In the genomic region with DNA sequence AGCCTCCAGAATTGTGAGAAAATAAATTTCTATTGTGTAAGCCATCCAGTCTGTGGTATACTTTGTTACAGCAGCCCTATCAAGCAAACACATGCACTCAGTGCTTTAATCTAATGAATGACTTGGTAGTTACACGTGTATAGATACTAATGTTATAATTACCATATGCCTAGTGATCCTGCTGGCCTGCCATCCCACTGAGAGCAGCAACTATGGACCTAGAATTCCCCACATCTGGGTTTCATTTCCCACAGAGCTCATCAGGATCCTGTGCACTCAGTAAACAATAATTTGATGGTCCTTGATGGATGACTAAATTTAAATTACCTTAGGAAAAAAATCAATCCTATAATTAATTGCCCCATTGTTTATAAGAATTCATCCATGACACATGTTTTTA, we compare ENCODE assay signal across 12 cellular contexts.
A peak's percentile ranks its signal among the peaks of the same experiment; 100 is the strongest.
DNase-seq lines count a peak whose midpoint lies in the region; TF ChIP-seq lines count a peak whose summit lies in the region.
"Had no signal": no experiment of that assay in that cellular context is flagged by ENCODE, and none has a peak within 500 bp of the region (broad histone marks: within the 10 kb centered on the region; RNA-seq: fewer than 3 reads in every experiment).

No MANE protein-coding gene starts in this region.

- H3K27ac Mint-ChIP-seq in nephron progenitor cell = peak overlapping the region; percentile 30
- H3K27ac Mint-ChIP-seq: activated CD8-positive, alpha-beta T cell treated with anti-CD3 and anti-CD28 coated beads, Interleukin-2, amount 10 ng/mL, durations not matched to agents 7 days and 5 days; activated naive CD8-positive, alpha-beta T cell treated with anti-CD3 and anti-CD28 coated beads for 36 hours had no signal

- no peak for TF ChIP-seq CTCF in KMS-11 (conservative IDR thresholded peaks at IDR 0.05; ENCODE audit: low read depth, low read length)
- no peak for TF ChIP-seq CTCF in nephron progenitor cell (IDR thresholded peaks at IDR 0.05)

- H3K27me3 ChIP-seq in ACC112 (ENCODE audit: insufficient read depth, low read length) (no peaks in the 10 kb centered on the region), KMS-11 (ENCODE audit: insufficient read depth, low read depth) (no peaks in the 10 kb centered on the region), SJCRH30 (no peaks in the 10 kb centered on the region)
- H3K27me3 ChIP-seq: BLaER1 treated with 17β-estradiol and CSF1 and Interleukin-3, amounts not matched to agents 10 nM and 100 nM had no signal

- H3K4me1 ChIP-seq in ACC112 (ENCODE audit: control insufficient read depth, insufficient read depth, low read length, unreplicated experiment) (peaks cover 47% of the 10 kb centered on the region), KMS-11 (ENCODE audit: low read depth, poor library complexity, severe bottlenecking) (peaks cover 20% of the 10 kb centered on the region), SJCRH30 (peaks cover 4% of the 10 kb centered on the region; the same call in 1 of the 2 replicates)

- no peaks in the 10 kb centered on the region for H4K20me1 ChIP-seq in KMS-11 (ENCODE audit: insufficient read depth)
- H4K20me1 ChIP-seq: BLaER1 treated with 17β-estradiol and CSF1 and Interleukin-3, amounts not matched to agents 10 nM and 100 nM had no signal

- peak overlapping the region; percentile 14 for H3K4me2 ChIP-seq in KMS-11

- H3K4me3 ChIP-seq in ACC112 (ENCODE audit: low read depth, low read length) (no peak overlapping the region), KMS-11 (IDR thresholded peaks at IDR 0.05; ENCODE audit: insufficient read depth, low read depth, low read length) (no peak overlapping the region), SJCRH30 (no peak overlapping the region)
- H3K4me3 ChIP-seq: BLaER1 treated with 17β-estradiol and CSF1 and Interleukin-3, amounts not matched to agents 10 nM and 100 nM had no signal

- peaks cover 10% of the 10 kb centered on the region for H3K9me3 Mint-ChIP-seq in nephron progenitor cell
- H3K9me3 Mint-ChIP-seq: activated naive CD8-positive, alpha-beta T cell treated with anti-CD3 and anti-CD28 coated beads for 36 hours had no signal

- peaks cover 42% of the 10 kb centered on the region for H3K4me1 Mint-ChIP-seq in nephron progenitor cell
- H3K4me1 Mint-ChIP-seq: activated naive CD8-positive, alpha-beta T cell treated with anti-CD3 and anti-CD28 coated beads for 36 hours had no signal

- no peaks in the 10 kb centered on the region for H3K27me3 Mint-ChIP-seq in nephron progenitor cell (ENCODE audit: low read depth, poor library complexity)

- H3K36me3 ChIP-seq in ACC112 (ENCODE audit: insufficient read depth, low read length) = no peaks in the 10 kb centered on the region
- no peaks in the 10 kb centered on the region for H3K36me3 ChIP-seq in KMS-11 (ENCODE audit: insufficient read depth)
- H3K36me3 ChIP-seq in SJCRH30 = no peaks in the 10 kb centered on the region
- H3K36me3 ChIP-seq: BLaER1 treated with 17β-estradiol and CSF1 and Interleukin-3, amounts not matched to agents 10 nM and 100 nM had no signal

- no peak overlapping the region for H3K4me3 Mint-ChIP-seq in nephron progenitor cell
- H3K4me3 Mint-ChIP-seq: activated CD8-positive, alpha-beta T cell treated with anti-CD3 and anti-CD28 coated beads, Interleukin-2, amount 10 ng/mL, durations not matched to agents 7 days and 5 days; activated naive CD8-positive, alpha-beta T cell treated with anti-CD3 and anti-CD28 coated beads for 36 hours had no signal

- H3K27ac ChIP-seq in ACC112 (ENCODE audit: low read depth, low read length) = peak overlapping the region; percentile 83
- H3K27ac ChIP-seq in KMS-11 = peak overlapping the region; percentile 64
- no peak overlapping the region for H3K27ac ChIP-seq in SJCRH30

- no peaks in the 10 kb centered on the region for H3K36me3 Mint-ChIP-seq in nephron progenitor cell (ENCODE audit: low read depth)
- H3K36me3 Mint-ChIP-seq: activated naive CD8-positive, alpha-beta T cell treated with anti-CD3 and anti-CD28 coated beads for 36 hours; naive B cell had no signal

- peak overlapping the region; percentile 29 for H3K9ac ChIP-seq in KMS-11

- DNase-seq in dedifferentiated amniotic fluid mesenchymal stem cell (ENCODE audit: extremely low spot score) (peak; percentile 18), nephron progenitor cell (no peak), SJCRH30 (no peak), T-helper 9 cell (no peak), UCSD-AML1 (lab: John Stamatoyannopoulos, UW; ENCODE audit: unreplicated experiment) (no peak)
- DNase-seq in activated T-cell treated with anti-CD3 and anti-CD28 coated beads, Interleukin-2, amount 50 U/mL, for 48 hours = no peak
- DNase-seq: activated CD8-positive, alpha-beta T cell treated with anti-CD3 and anti-CD28 coated beads, Interleukin-2, amount 10 ng/mL, durations not matched to agents 7 days and 5 days had no signal

- H2AFZ ChIP-seq in ACC112 (ENCODE audit: low read length, unreplicated experiment) (peak overlapping the region; percentile 33), KMS-11 (ENCODE audit: low read depth) (no peak overlapping the region)

- H3K79me2 ChIP-seq in ACC112 (ENCODE audit: control insufficient read depth, insufficient read depth, low read length, unreplicated experiment) = no peaks in the 10 kb centered on the region
- no peaks in the 10 kb centered on the region for H3K79me2 ChIP-seq in KMS-11 (ENCODE audit: insufficient read depth, low read depth)

- no peaks in the 10 kb centered on the region for H3K9me3 ChIP-seq in SJCRH30 (replicated peaks)
